Comparison of ENCODE assay signal across 1 cellular context in the genomic region with DNA sequence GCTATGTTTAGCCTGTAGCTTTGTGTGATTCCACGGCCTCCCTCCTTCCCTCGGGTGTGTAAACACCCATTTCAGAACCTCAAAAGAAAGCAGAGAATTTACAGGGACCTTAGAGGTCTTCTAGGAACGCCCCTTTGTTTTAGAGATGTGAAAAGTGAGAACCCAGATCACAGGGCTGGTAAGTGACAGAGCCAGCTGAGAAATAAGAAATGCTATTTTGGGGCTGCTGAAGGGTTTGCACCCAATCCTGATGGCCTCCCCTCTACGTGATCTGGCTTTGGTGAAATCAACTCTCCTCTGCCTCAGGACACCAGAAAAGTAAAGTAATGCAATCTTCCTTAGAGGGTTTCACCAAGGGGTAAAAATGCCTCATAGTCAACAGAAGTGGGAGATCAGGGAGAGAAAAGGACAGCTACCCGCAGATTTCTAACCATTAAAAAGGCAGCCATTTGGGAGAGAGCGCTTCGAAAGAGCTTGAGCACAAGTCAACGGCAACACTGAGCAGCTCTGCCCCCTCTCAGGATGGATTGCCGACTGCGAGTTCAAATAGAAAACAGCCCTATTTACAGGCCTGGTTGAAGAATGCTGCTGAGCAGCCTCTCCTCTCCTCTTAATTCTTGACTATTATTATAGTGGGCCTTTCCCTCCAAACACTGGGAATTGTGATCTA.
TF ChIP-seq lines count a peak whose summit lies in the region.

No MANE protein-coding gene starts in this region.

TF ChIP-seq in GM23338, 12 proteins besides CTCF, POLR2A, EP300 and RAD21 (continued from another document):
- no peak for TF ChIP-seq REST (IDR thresholded peaks at IDR 0.05; ENCODE audit: unreplicated experiment)
